In genomic region chr16:60564588-60564987, GRCh38 we compare ENCODE assay signal across 28 cellular contexts.
"Had no signal": no experiment of that assay in that cellular context is flagged by ENCODE, and none has a peak within 500 bp of the region (broad histone marks: within the 10 kb centered on the region; RNA-seq: fewer than 3 reads in every experiment).

No MANE protein-coding gene starts in this region.

- H3K27me3 ChIP-seq: neural progenitor cell, ovary, spleen, suprapubic skin, testis, tibial nerve, upper lobe of right lung, uterus had no signal

- H3K79me2 ChIP-seq: parathyroid adenoma had no signal

- H3K9me3 ChIP-seq: ovary, testis, upper lobe of right lung, uterus had no signal

- DNase-seq: naive thymus-derived CD4-positive, alpha-beta T cell; natural killer cell; occipital lobe; ovary; posterior cingulate gyrus; psoas muscle; right cardiac atrium; spleen; stimulated activated CD4-positive, alpha-beta T cell treated with anti-CD3 and anti-CD28 coated beads, Interleukin-12 subunit alpha, Interleukin-12 subunit beta, amount 100 ng/mL, for 4 hours; stimulated activated CD4-positive, alpha-beta T cell treated with anti-CD3 and anti-CD28 coated beads, Interleukin-1b, Interleukin-23, amount 100 ng/mL, for 48 hours; stimulated activated CD4-positive, alpha-beta T cell treated with anti-CD3 and anti-CD28 coated beads, Interleukin-4, amount 100 ng/mL, for 1 hour; stimulated activated CD4-positive, alpha-beta T cell treated with anti-CD3 and anti-CD28 coated beads, Interleukin-4, amount 100 ng/mL, for 4 hours; stimulated activated CD8-positive, alpha-beta memory T cell treated with anti-CD3 and anti-CD28 coated beads, Interleukin-4, amount 100 ng/mL, for 48 hours; stimulated activated naive CD4-positive, alpha-beta T cell; stimulated activated naive CD8-positive, alpha-beta T cell treated with anti-CD3 and anti-CD28 coated beads, Interleukin-15, amount 100 ng/mL, for 72 hours; stimulated activated naive CD8-positive, alpha-beta T cell treated with anti-CD3 and anti-CD28 coated beads, Interleukin-15, Interleukin-2, amounts not matched to agents 100 U/mL and 50 U/mL, for 24 hours; substantia nigra; testis; upper lobe of right lung; uterus had no signal

- H3K4me2 ChIP-seq: neural progenitor cell, smooth muscle cell had no signal

- H2AFZ ChIP-seq: neural progenitor cell, parathyroid adenoma had no signal

- ATAC-seq: naive thymus-derived CD4-positive, alpha-beta T cell; natural killer cell; psoas muscle; right cardiac atrium; sciatic nerve; stimulated activated memory B cell treated with anti-CD40 and anti-IgM and Interleukin-4, amounts not matched to agents 10 μg/mL and 1 μg/mL and 100 μg/mL, for 72 hours; stimulated activated naive CD8-positive, alpha-beta T cell treated with anti-CD3 and anti-CD28 coated beads, Interleukin-15, amount 100 ng/mL, for 72 hours; stimulated activated naive CD8-positive, alpha-beta T cell treated with anti-CD3 and anti-CD28 coated beads, Interleukin-15, Interleukin-2, amounts not matched to agents 100 U/mL and 50 U/mL, for 24 hours; upper lobe of right lung had no signal

- H3K27ac ChIP-seq: neural progenitor cell, ovary, parathyroid adenoma, psoas muscle, skin epidermis, spleen, suprapubic skin, testis, tibial nerve, upper lobe of right lung, uterus had no signal

- H3K9ac ChIP-seq: neural progenitor cell, parathyroid adenoma had no signal

- H3K4me3 ChIP-seq: neural progenitor cell, ovary, psoas muscle, skin epidermis, smooth muscle cell, spleen, suprapubic skin, testis, tibial nerve, upper lobe of right lung, uterus had no signal

- H3K4me1 ChIP-seq: neural progenitor cell, parathyroid adenoma, psoas muscle, spleen, suprapubic skin, testis, tibial nerve, upper lobe of right lung, uterus had no signal

- H3K36me3 ChIP-seq: neural progenitor cell, ovary, spleen, suprapubic skin, tibial nerve, upper lobe of right lung, uterus had no signal
